9 cellular contexts compared by ENCODE assay signal in the genomic region with DNA sequence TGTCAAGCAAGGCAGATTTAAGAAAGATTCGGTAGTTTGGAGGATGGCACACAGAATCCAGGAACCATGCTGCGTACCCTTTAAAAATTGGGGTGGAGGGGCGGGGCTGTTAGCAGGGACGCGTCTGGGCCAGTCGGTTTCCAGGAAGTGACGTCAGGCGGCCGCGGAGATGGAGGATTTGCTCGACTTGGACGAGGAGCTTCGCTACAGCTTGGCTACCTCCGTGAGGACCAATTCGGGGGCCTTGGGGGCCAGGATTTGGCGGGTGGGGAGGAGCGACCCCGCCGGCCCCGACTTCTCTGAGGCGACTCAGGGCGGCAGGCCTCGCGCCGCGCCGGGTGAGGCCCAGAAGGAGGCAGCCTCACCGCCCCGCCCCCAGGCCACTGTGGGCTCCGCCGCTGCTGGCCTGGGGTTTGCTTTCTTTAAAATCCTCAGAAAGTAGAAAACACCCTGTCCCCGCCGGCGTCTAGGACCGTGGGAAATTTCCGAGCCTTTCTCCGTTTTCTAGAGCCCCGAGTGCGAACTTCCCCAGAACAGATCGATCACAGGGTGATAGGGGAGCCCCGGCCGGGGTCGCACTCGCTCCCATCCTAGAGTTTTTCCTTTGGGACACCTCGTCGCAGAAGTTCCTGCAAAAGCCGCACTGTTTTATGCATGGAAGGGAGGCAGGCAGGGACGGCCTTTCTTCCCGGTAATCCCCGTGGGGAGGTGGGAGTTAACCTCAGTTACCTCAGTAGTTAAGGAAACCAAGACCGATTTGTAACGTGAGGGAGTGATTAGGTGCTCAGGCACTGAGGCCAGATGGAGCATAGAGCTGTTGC. TPM values are rescaled to one million over a fixed set of nuclear protein-coding genes. Genes with fewer than 3 reads are reported as not detected.
DNase-seq lines count a peak whose midpoint lies in the region; ATAC-seq, FAIRE-seq and TF ChIP-seq lines count a peak whose summit lies in the region.
"Had no signal": no experiment of that assay in that cellular context is flagged by ENCODE, and none has a peak within 500 bp of the region (broad histone marks: within the 10 kb centered on the region; RNA-seq: fewer than 3 reads in every experiment).

A gene (plus strand): TSS at position 146 of the 821 bp plus-strand sequence. CDS start 24 bp downstream, at position 170.

- no peak within 1 kb of the TSS for H2BK5ac ChIP-seq in H1 (ENCODE audit: low read depth, low read length)
- no peak within 1 kb of the TSS for H2BK5ac ChIP-seq in mesendoderm (ENCODE audit: low read length)

- H4K20me1 ChIP-seq in H1 (replicated peaks in 1 of 2; ENCODE audit: control insufficient read depth in 1 of 2, insufficient read depth in 2 of 2, low read length in 2 of 2), result no peaks in the 10 kb centered on the region

- peak within 1 kb of the TSS; percentile 41 to 60 (median 58) for H3K9ac ChIP-seq in H1 (replicated peaks in 1 of 4; ENCODE audit: extremely low read depth in 1 of 4, low read depth in 3 of 4, low read length in 3 of 4)
- peak within 1 kb of the TSS; percentile 67 for H3K9ac ChIP-seq in mesendoderm (ENCODE audit: low read length)

- H3K79me2 ChIP-seq in H1 (ENCODE audit: control insufficient read depth in 1 of 2, insufficient read depth in 2 of 2, low read length in 2 of 2) (no peaks in the 10 kb centered on the region), mesendoderm (ENCODE audit: control insufficient read depth, insufficient read depth, low read length) (no peaks in the 10 kb centered on the region)

- no peak within 1 kb of the TSS for H2BK12ac ChIP-seq in H1 (ENCODE audit: low read depth, low read length)

- CTCF ChIA-PET in activated CD8-positive, alpha-beta memory T cell treated with anti-CD3 and anti-CD28 coated beads, Interleukin-2, amount 10 ng/mL, durations not matched to agents 7 days and 5 days (lab: Charles Lee), result interaction anchor here (0.5 to 10.6 kb wide), 6 partner anchors 9 to 408 kb away, joined by 3 to 187 read pairs (median 4); no protein-coding TSS in a partner anchor
- CTCF ChIA-PET in H1 (lab: Charles Lee; ENCODE audit: partially characterized antibody), result interaction anchor here (0.6 to 20.1 kb wide), 7 partner anchors 71 to 1260 kb away, joined by 3 to 261 read pairs (median 3); no protein-coding TSS in a partner anchor

- peak within 1 kb of the TSS; percentile 81; the same call in 1 of the 2 replicates for H4K8ac ChIP-seq in H1 (ENCODE audit: extremely low read depth, insufficient read depth, low read length)
- peak within 1 kb of the TSS; percentile 43 for H4K8ac ChIP-seq in mesendoderm (ENCODE audit: low read depth, low read length)

- no peak within 1 kb of the TSS for H3K56ac ChIP-seq in H1 (replicated peaks; ENCODE audit: insufficient read length, low read depth, low read length)
- peak within 1 kb of the TSS; percentile 70 for H3K56ac ChIP-seq in mesendoderm (ENCODE audit: low read length)

- TF ChIP-seq POLR2A in H1 (IDR thresholded peaks at IDR 0.05; ENCODE audit: control extremely low read depth in 1 of 2, low read depth in 2 of 2, low read length in 2 of 2), result peak in 1 of 2 experiments; percentile 11; a peak in 1 of 3 replicates

- H2BK15ac ChIP-seq in H1 (ENCODE audit: low read length) (no peak within 1 kb of the TSS), mesendoderm (replicated peaks; ENCODE audit: low read depth) (no peak within 1 kb of the TSS)

- peaks cover 9% of the 10 kb centered on the region for H3K23me2 ChIP-seq in H1 (ENCODE audit: low read depth, low read length)

- peaks cover 0 to 5% (median 2%) of the 10 kb centered on the region in 4 experiments; a peak in 3 of 8 replicates for H3K36me3 ChIP-seq in H1 (ENCODE audit: control insufficient read depth in 2 of 4, insufficient read depth in 4 of 4, low read length in 3 of 4)
- no peaks in the 10 kb centered on the region for H3K36me3 ChIP-seq in mesendoderm (ENCODE audit: control insufficient read depth, insufficient read depth, low read length)

- H3K4me3 Mint-ChIP-seq in activated CD8-positive, alpha-beta memory T cell treated with anti-CD3 and anti-CD28 coated beads, Interleukin-2, amount 10 ng/mL, durations not matched to agents 7 days and 5 days, result peak within 1 kb of the TSS; percentile 75

- TF ChIP-seq EP300 in H1 (IDR thresholded peaks at IDR 0.05; ENCODE audit: borderline replicate concordance in 1 of 2, low read depth in 2 of 2, low read length in 2 of 2), result no peak

- H3K4me3 ChIP-seq in H1 (ENCODE audit: extremely low read depth in 1 of 4, insufficient read depth in 2 of 4, low read depth in 3 of 4, low read length in 4 of 4), result peak within 1 kb of the TSS; percentile 89 to 94 (median 90)
- peak within 1 kb of the TSS; percentile 87 for H3K4me3 ChIP-seq in mesendoderm (ENCODE audit: low read length)

- no peaks in the 10 kb centered on the region for H3K9me3 Mint-ChIP-seq in activated CD8-positive, alpha-beta memory T cell treated with anti-CD3 and anti-CD28 coated beads, Interleukin-2, amount 10 ng/mL, durations not matched to agents 7 days and 5 days (ENCODE audit: low read depth)

- POLR2A ChIA-PET in H1 (lab: Charles Lee; ENCODE audit: partially characterized antibody), result interaction anchor here (0.6 kb wide), 1 partner anchor 11 kb away, joined by 3 read pairs; no protein-coding TSS in a partner anchor

- no peak within 1 kb of the TSS for H2BK20ac ChIP-seq in H1 (ENCODE audit: low read length)

- peak within 1 kb of the TSS; percentile 54 for H3K27ac Mint-ChIP-seq in activated CD8-positive, alpha-beta memory T cell treated with anti-CD3 and anti-CD28 coated beads, Interleukin-2, amount 10 ng/mL, durations not matched to agents 7 days and 5 days

- peak within 1 kb of the TSS; percentile 93 for H3K4me2 ChIP-seq in H1 (ENCODE audit: insufficient read depth in 1 of 2, low read depth in 2 of 2, low read length in 2 of 2)
- peak within 1 kb of the TSS; percentile 77 for H3K4me2 ChIP-seq in mesendoderm (ENCODE audit: low read length)

- no peaks in the 10 kb centered on the region for H3K36me3 Mint-ChIP-seq in activated CD8-positive, alpha-beta memory T cell treated with anti-CD3 and anti-CD28 coated beads, Interleukin-2, amount 10 ng/mL, durations not matched to agents 7 days and 5 days

- H4K5ac ChIP-seq in H1 (ENCODE audit: insufficient read length, low read depth, low read length), result no peak within 1 kb of the TSS
- no peak within 1 kb of the TSS for H4K5ac ChIP-seq in mesendoderm (ENCODE audit: low read length)

- no peak within 1 kb of the TSS for H4K91ac ChIP-seq in H1 (replicated peaks; ENCODE audit: insufficient read length, low read length)

- no peak for FAIRE-seq in H1 (lab: Jason Lieb, UNC)
- FAIRE-seq: endometrium had no signal

- TF ChIP-seq CTCF in C4-2B (conservative IDR thresholded peaks at IDR 0.05), result no peak
- TF ChIP-seq CTCF in H1 (IDR thresholded peaks at IDR 0.05; ENCODE audit: control extremely low read depth in 1 of 3, insufficient read depth in 1 of 3, low read depth in 1 of 3, low read length in 3 of 3), result no peak

- H3K23ac ChIP-seq in H1 (ENCODE audit: insufficient read length), result no peak within 1 kb of the TSS
- H3K23ac ChIP-seq in mesendoderm (ENCODE audit: low read length), result no peak within 1 kb of the TSS

- H3K27me3 ChIP-seq in H1 (replicated peaks in 1 of 4; ENCODE audit: control insufficient read depth in 3 of 4, extremely low read depth in 1 of 4, insufficient read depth in 3 of 4, low read length in 3 of 4) (peaks cover 0 to 21% (median 12%) of the 10 kb centered on the region in 4 experiments; a peak in 4 of 7 replicates), mesendoderm (ENCODE audit: insufficient read depth, low read length, poor library complexity) (no peaks in the 10 kb centered on the region)

- DNase-seq in HK-2 (ENCODE audit: unreplicated experiment), result peak; percentile 69
- DNase-seq in NOMO-1 treated with dmso at 0.1 percent for 144 hours (lab: John Stamatoyannopoulos, UW; ENCODE audit: unreplicated experiment), result peak; percentile 77
- peak; percentile 95 for DNase-seq in activated CD8-positive, alpha-beta memory T cell treated with anti-CD3 and anti-CD28 coated beads, Interleukin-2, amount 10 ng/mL, durations not matched to agents 7 days and 5 days
- DNase-seq in H1 (ENCODE audit: low read depth in 1 of 2, low spot score in 2 of 2), result peak in 1 of 2 experiments; percentile 95
- DNase-seq in mesendoderm, result peak; percentile 80
- DNase-seq in stimulated activated CD8-positive, alpha-beta memory T cell treated with anti-CD3 and anti-CD28 coated beads, Interleukin-12 subunit alpha, Interleukin-12 subunit beta, amount 100 ng/mL, for 4 hours (ENCODE audit: low read depth), result peak; percentile 81

- ATAC-seq in GM19397 (IDR thresholded peaks at IDR 0.05; ENCODE audit: unreplicated experiment), result peak; percentile 76
- ATAC-seq in activated CD8-positive, alpha-beta memory T cell treated with anti-CD3 and anti-CD28 coated beads, Interleukin-2, amount 10 ng/mL, durations not matched to agents 7 days and 5 days, result peak; percentile 71

- 2% methylated on average over 48 of the region's 52 CpGs; no CpG with 5 or more reads in 1 of the 2 experiments for WGBS in H1 (ENCODE audit: extremely low coverage in 1 of 2, insufficient coverage in 1 of 2, insufficient read length in 1 of 2, insufficient replicate concordance in 2 of 2, low coverage in 1 of 2, low lambda C conversion rate in 2 of 2, missing lambda C conversion rate in 1 of 2), 2 experiments
- WGBS in mesendoderm (ENCODE audit: extremely low coverage, insufficient coverage, low lambda C conversion rate), result no CpG with 5 or more reads among the region's 52 CpGs

- H2AFZ ChIP-seq in H1 (ENCODE audit: low read length), result peak within 1 kb of the TSS; percentile 72; the same call in 1 of the 2 replicates

- H3K4ac ChIP-seq in H1 (replicated peaks; ENCODE audit: insufficient read length, low read depth, low read length), result no peak within 1 kb of the TSS
- peak within 1 kb of the TSS; percentile 8 for H3K4ac ChIP-seq in mesendoderm (ENCODE audit: low read depth, low read length)

- H3K4me1 ChIP-seq in H1 (replicated peaks in 1 of 4; ENCODE audit: control insufficient read depth in 3 of 4, insufficient read depth in 4 of 4, low read length in 3 of 4) (peaks cover 0 to 8% (median 2%) of the 10 kb centered on the region in 4 experiments; a peak in 6 of 7 replicates), mesendoderm (ENCODE audit: control insufficient read depth, low read depth, low read length) (peaks cover 7% of the 10 kb centered on the region)

- H3K18ac ChIP-seq in H1 (ENCODE audit: extremely low read depth, low read length), result no peak within 1 kb of the TSS
- H3K18ac ChIP-seq in mesendoderm (ENCODE audit: low read length), result peak within 1 kb of the TSS; percentile 78

- peaks cover 25% of the 10 kb centered on the region for H3K4me1 Mint-ChIP-seq in activated CD8-positive, alpha-beta memory T cell treated with anti-CD3 and anti-CD28 coated beads, Interleukin-2, amount 10 ng/mL, durations not matched to agents 7 days and 5 days

- H3K9me3 ChIP-seq in H1 (ENCODE audit: insufficient read depth in 2 of 2, low read depth in 1 of 2, low read length in 1 of 2), result no peaks in the 10 kb centered on the region

- no peak within 1 kb of the TSS for H2AK5ac ChIP-seq in H1 (ENCODE audit: low read depth, low read length)
- H2AK5ac ChIP-seq in mesendoderm (ENCODE audit: low read length), result no peak within 1 kb of the TSS

- no peak within 1 kb of the TSS for H3K14ac ChIP-seq in H1 (ENCODE audit: insufficient read length)

- peaks cover 3% of the 10 kb centered on the region for H3K27me3 Mint-ChIP-seq in activated CD8-positive, alpha-beta memory T cell treated with anti-CD3 and anti-CD28 coated beads, Interleukin-2, amount 10 ng/mL, durations not matched to agents 7 days and 5 days

- TF ChIP-seq RAD21 in H1 (IDR thresholded peaks at IDR 0.05 in 1 of 2, conservative IDR thresholded peaks at IDR 0.05 in 1 of 2; ENCODE audit: low read depth in 2 of 2, low read length in 2 of 2), result no peak

- H3K27ac ChIP-seq in C4-2B (peak within 1 kb of the TSS; percentile 55), H1 (ENCODE audit: low read depth, low read length) (0 out of 2 replicates have a peak within 1 kb of the TSS, but pooled peaks have one; percentile 37), mesendoderm (ENCODE audit: low read depth, low read length) (peak within 1 kb of the TSS; percentile 8)

- H3K79me1 ChIP-seq in H1 (ENCODE audit: low read depth, low read length) (no peaks in the 10 kb centered on the region), mesendoderm (ENCODE audit: low read length) (no peaks in the 10 kb centered on the region)

- H2BK120ac ChIP-seq in H1 (replicated peaks; ENCODE audit: low read depth, low read length), result no peak within 1 kb of the TSS
- H2BK120ac ChIP-seq in mesendoderm (ENCODE audit: low read depth, low read length), result no peak within 1 kb of the TSS

RNA-seq across cellular contexts. Expression of the gene that starts here (rescaled TPM):
- total RNA-seq in activated CD8-positive, alpha-beta memory T cell treated with anti-CD3 and anti-CD28 coated beads, Interleukin-2, amount 10 ng/mL, durations not matched to agents 7 days and 5 days, result 1 to 10 TPM; 5.5 to 6.0 TPM
- total RNA-seq in H1 (2021; fragmentation: NEBNext Ultra II Directional; extraction: Animal tissue kit (Norgen Biotek cat#: 25700)), result 17.0 and 17.4 TPM in 2 replicates
- polyA plus RNA-seq in H1 (2011; rRNA removed), result 20.8 and 21.7 TPM in 2 replicates
- polyA plus RNA-seq in H1 (2011; cell fraction: cytosol; rRNA removed), result 27.6 TPM
- polyA plus RNA-seq in H1 (2011; cell fraction: nucleus; rRNA removed), result 32.3 TPM
- polyA plus RNA-seq in H1 (2012, experiment 1 of 2), result 16.6 to 26.5 TPM (median 22.4 TPM) in 4 replicates
- polyA plus RNA-seq in H1 (2012, experiment 2 of 2), result 17.9 TPM
- polyA plus RNA-seq in H1 (2013, experiment 1 of 2), result 14.0 TPM
- 13.7 TPM for polyA plus RNA-seq in H1 (2013, experiment 2 of 2)
- polyA minus RNA-seq in H1 (2011; rRNA and poly(A)+ RNA removed), result 9.7 and 12.5 TPM in 2 replicates
- 11.5 TPM for polyA minus RNA-seq in H1 (2011; cell fraction: cytosol; rRNA and poly(A)+ RNA removed)
- polyA minus RNA-seq in H1 (2011; cell fraction: nucleus; rRNA and poly(A)+ RNA removed), result 27.3 TPM
- 10.3 TPM for polyA plus RNA-seq in mesendoderm (2013, experiment 1 of 2)
- 10.4 TPM for polyA plus RNA-seq in mesendoderm (2013, experiment 2 of 2)
